1 cellular context compared by ENCODE assay signal in the genomic region with DNA sequence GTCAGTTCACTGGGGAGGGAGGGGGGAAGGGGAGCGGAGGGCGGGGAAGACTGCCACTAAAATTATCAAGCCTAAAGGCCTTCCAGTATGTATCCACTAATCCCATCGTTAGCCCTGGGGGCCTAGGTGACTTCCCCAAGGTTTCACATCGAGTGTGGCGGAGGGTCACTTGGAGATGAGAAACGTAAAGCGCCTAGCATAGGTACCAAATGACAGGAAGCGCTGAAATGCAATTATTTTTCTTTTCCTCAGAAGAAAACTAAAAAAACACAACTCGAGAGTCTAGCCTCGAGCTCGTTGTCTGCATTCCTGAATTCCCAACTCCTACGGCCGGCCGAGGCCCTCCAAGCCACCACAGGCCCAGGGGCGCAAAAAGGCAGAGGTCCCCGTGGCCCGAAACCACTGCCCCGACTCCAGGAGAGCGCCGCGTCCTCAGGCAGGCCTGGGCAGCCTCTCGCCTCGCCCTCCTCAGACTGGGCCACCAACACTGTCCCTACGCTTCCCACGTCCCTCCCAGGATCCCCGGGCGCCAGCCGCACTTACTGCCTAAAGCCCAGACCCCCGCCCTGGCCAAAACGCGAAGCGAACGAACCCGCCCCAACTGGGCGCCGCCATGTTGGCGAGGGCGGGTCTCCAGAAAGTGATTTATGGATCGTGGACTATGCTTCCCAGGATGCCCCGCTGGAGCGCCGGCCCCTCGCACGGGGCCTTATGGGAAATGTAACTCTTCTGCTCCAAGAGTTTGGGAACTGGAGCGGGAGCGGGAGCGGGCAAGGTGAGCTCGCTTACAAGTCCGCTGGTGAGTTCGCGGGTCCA.
TF ChIP-seq lines count a peak whose summit lies in the region.

A gene with protein sequence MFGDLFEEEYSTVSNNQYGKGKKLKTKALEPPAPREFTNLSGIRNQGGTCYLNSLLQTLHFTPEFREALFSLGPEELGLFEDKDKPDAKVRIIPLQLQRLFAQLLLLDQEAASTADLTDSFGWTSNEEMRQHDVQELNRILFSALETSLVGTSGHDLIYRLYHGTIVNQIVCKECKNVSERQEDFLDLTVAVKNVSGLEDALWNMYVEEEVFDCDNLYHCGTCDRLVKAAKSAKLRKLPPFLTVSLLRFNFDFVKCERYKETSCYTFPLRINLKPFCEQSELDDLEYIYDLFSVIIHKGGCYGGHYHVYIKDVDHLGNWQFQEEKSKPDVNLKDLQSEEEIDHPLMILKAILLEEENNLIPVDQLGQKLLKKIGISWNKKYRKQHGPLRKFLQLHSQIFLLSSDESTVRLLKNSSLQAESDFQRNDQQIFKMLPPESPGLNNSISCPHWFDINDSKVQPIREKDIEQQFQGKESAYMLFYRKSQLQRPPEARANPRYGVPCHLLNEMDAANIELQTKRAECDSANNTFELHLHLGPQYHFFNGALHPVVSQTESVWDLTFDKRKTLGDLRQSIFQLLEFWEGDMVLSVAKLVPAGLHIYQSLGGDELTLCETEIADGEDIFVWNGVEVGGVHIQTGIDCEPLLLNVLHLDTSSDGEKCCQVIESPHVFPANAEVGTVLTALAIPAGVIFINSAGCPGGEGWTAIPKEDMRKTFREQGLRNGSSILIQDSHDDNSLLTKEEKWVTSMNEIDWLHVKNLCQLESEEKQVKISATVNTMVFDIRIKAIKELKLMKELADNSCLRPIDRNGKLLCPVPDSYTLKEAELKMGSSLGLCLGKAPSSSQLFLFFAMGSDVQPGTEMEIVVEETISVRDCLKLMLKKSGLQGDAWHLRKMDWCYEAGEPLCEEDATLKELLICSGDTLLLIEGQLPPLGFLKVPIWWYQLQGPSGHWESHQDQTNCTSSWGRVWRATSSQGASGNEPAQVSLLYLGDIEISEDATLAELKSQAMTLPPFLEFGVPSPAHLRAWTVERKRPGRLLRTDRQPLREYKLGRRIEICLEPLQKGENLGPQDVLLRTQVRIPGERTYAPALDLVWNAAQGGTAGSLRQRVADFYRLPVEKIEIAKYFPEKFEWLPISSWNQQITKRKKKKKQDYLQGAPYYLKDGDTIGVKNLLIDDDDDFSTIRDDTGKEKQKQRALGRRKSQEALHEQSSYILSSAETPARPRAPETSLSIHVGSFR (minus strand): TSS at position 642 of the 816 bp plus-strand sequence. CDS start 1,228 bp downstream, outside the sequence.

TF ChIP-seq in K562, 482 proteins besides CTCF, POLR2A, EP300 and RAD21 (continued from another document and continues in another):
- TF ChIP-seq, protein P1, sequence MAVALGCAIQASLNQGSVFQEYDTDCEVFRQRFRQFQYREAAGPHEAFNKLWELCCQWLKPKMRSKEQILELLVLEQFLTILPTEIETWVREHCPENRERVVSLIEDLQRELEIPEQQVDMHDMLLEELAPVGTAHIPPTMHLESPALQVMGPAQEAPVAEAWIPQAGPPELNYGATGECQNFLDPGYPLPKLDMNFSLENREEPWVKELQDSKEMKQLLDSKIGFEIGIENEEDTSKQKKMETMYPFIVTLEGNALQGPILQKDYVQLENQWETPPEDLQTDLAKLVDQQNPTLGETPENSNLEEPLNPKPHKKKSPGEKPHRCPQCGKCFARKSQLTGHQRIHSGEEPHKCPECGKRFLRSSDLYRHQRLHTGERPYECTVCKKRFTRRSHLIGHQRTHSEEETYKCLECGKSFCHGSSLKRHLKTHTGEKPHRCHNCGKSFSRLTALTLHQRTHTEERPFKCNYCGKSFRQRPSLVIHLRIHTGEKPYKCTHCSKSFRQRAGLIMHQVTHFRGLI (CRISPR knock-in tag; IDR thresholded peaks at IDR 0.05), result no peak
- TF ChIP-seq, protein P2, sequence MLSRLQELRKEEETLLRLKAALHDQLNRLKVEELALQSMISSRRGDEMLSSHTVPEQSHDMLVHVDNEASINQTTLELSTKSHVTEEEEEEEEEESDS (CRISPR knock-in tag; IDR thresholded peaks at IDR 0.05), result no peak
- TF ChIP-seq GABPB1 (CRISPR knock-in tag; IDR thresholded peaks at IDR 0.05), result 0 out of 2 replicates have a peak, but pooled peaks have one; percentile 46
- TF ChIP-seq ELF2 (CRISPR knock-in tag; IDR thresholded peaks at IDR 0.05), result no peak
- TF ChIP-seq RBBP5 (IDR thresholded peaks at IDR 0.05; ENCODE audit: borderline replicate concordance, insufficient read depth, low read length, poor library complexity, severe bottlenecking), result peak; percentile 67
- 0 out of 2 replicates have a peak, but pooled peaks have one; percentile 34 for TF ChIP-seq ZNF589 (CRISPR knock-in tag; IDR thresholded peaks at IDR 0.05; ENCODE audit: low read depth)
- TF ChIP-seq PATZ1 (CRISPR knock-in tag; IDR thresholded peaks at IDR 0.05; ENCODE audit: borderline replicate concordance), result no peak
- peak; percentile 13 for TF ChIP-seq FOS (IDR thresholded peaks at IDR 0.05; ENCODE audit: extremely low read depth, insufficient read length)
- TF ChIP-seq ELF4 (CRISPR knock-in tag; IDR thresholded peaks at IDR 0.05), result no peak
- TF ChIP-seq CTBP1 (IDR thresholded peaks at IDR 0.05; ENCODE audit: borderline replicate concordance), result peak; percentile 59; the same call in 1 of the 2 replicates
- no peak for TF ChIP-seq ZNF316 (IDR thresholded peaks at IDR 0.05)
- peak; percentile 99 for TF ChIP-seq ZFX (CRISPR knock-in tag; IDR thresholded peaks at IDR 0.05)
- 0 out of 2 replicates have a peak, but pooled peaks have one; percentile 28 for TF ChIP-seq ATF7 (IDR thresholded peaks at IDR 0.05)
- peak; percentile 70 for TF ChIP-seq NFRKB (IDR thresholded peaks at IDR 0.05; ENCODE audit: low read depth)
- TF ChIP-seq EGR1 (conservative IDR thresholded peaks at IDR 0.05), result peak; percentile 52; the same call in 1 of the 2 replicates
- TF ChIP-seq ZNF134 (CRISPR knock-in tag; conservative IDR thresholded peaks at IDR 0.05), result no peak
- peak; percentile 62; the same call in 1 of the 2 replicates for TF ChIP-seq MBD2 (IDR thresholded peaks at IDR 0.05; ENCODE audit: borderline replicate concordance, low read depth)
- TF ChIP-seq ZBTB1 (CRISPR knock-in tag; IDR thresholded peaks at IDR 0.05; ENCODE audit: borderline replicate concordance, low read depth), result peak; percentile 19; the same call in 1 of the 2 replicates
- TF ChIP-seq SREBF2 (CRISPR knock-in tag; IDR thresholded peaks at IDR 0.05), result no peak
- no peak for TF ChIP-seq ATF3 (IDR thresholded peaks at IDR 0.05)
- no peak for TF ChIP-seq ATF3 (CRISPR knock-in tag; conservative IDR thresholded peaks at IDR 0.05)
- no peak for TF ChIP-seq ZNF764 (CRISPR knock-in tag; IDR thresholded peaks at IDR 0.05; ENCODE audit: low read depth)
- TF ChIP-seq, protein P3, sequence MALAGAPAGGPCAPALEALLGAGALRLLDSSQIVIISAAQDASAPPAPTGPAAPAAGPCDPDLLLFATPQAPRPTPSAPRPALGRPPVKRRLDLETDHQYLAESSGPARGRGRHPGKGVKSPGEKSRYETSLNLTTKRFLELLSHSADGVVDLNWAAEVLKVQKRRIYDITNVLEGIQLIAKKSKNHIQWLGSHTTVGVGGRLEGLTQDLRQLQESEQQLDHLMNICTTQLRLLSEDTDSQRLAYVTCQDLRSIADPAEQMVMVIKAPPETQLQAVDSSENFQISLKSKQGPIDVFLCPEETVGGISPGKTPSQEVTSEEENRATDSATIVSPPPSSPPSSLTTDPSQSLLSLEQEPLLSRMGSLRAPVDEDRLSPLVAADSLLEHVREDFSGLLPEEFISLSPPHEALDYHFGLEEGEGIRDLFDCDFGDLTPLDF (CRISPR knock-in tag; IDR thresholded peaks at IDR 0.05), result 0 out of 2 replicates have a peak, but pooled peaks have one; percentile 34
- TF ChIP-seq, protein P4, sequence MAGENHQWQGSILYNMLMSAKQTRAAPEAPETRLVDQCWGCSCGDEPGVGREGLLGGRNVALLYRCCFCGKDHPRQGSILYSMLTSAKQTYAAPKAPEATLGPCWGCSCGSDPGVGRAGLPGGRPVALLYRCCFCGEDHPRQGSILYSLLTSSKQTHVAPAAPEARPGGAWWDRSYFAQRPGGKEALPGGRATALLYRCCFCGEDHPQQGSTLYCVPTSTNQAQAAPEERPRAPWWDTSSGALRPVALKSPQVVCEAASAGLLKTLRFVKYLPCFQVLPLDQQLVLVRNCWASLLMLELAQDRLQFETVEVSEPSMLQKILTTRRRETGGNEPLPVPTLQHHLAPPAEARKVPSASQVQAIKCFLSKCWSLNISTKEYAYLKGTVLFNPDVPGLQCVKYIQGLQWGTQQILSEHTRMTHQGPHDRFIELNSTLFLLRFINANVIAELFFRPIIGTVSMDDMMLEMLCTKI (IDR thresholded peaks at IDR 0.05; ENCODE audit: partially characterized antibody), result no peak
- TF ChIP-seq FOXK2 (conservative IDR thresholded peaks at IDR 0.05 in 1 of 2, IDR thresholded peaks at IDR 0.05 in 1 of 2; ENCODE audit: low read depth in 2 of 2), result no peak
- TF ChIP-seq MTA2 (IDR thresholded peaks at IDR 0.05; ENCODE audit: low read depth), result no peak
- peak; percentile 53; the same call in 1 of the 2 replicates for TF ChIP-seq PML (IDR thresholded peaks at IDR 0.05; ENCODE audit: low read length)
- no peak for TF ChIP-seq NCOA1 (IDR thresholded peaks at IDR 0.05; ENCODE audit: low read depth)
- TF ChIP-seq POLR2G (IDR thresholded peaks at IDR 0.05; ENCODE audit: low read depth, low read length), result peak; percentile 96
- TF ChIP-seq BHLHE40 (IDR thresholded peaks at IDR 0.05; ENCODE audit: low read length), result no peak
- peak; percentile 81 to 97 (median 95) for TF ChIP-seq YY1 (IDR thresholded peaks at IDR 0.05; ENCODE audit: borderline replicate concordance in 1 of 3, control insufficient read depth in 1 of 3, extremely low read depth in 1 of 3, insufficient read depth in 3 of 3, insufficient read length in 1 of 3, insufficient replicate concordance in 2 of 3, low read depth in 1 of 3, low read length in 2 of 3)
- peak; percentile 49 for TF ChIP-seq FIP1L1 (IDR thresholded peaks at IDR 0.05; ENCODE audit: low read depth, low read length, poor library complexity, severe bottlenecking)
- TF ChIP-seq NFIX (CRISPR knock-in tag; IDR thresholded peaks at IDR 0.05; ENCODE audit: low read depth), result no peak
- peak in 1 of 2 experiments; percentile 70; a peak in 2 of 4 replicates for TF ChIP-seq HDAC1 (IDR thresholded peaks at IDR 0.05)
- no peak for TF ChIP-seq NFYB (IDR thresholded peaks at IDR 0.05; ENCODE audit: extremely low read depth, insufficient read length)
- no peak for TF ChIP-seq TARDBP (IDR thresholded peaks at IDR 0.05)
- no peak for TF ChIP-seq HEY1 (CRISPR knock-in tag; IDR thresholded peaks at IDR 0.05; ENCODE audit: borderline replicate concordance)
- TF ChIP-seq TAF1 (IDR thresholded peaks at IDR 0.05; ENCODE audit: control insufficient read depth, extremely low read depth, insufficient read depth, low read length, severe bottlenecking), result peak; percentile 89
- no peak for TF ChIP-seq SMAD3 (CRISPR knock-in tag; conservative IDR thresholded peaks at IDR 0.05)
- no peak for TF ChIP-seq KAT8 (IDR thresholded peaks at IDR 0.05; ENCODE audit: low read depth)
- TF ChIP-seq, protein P5, sequence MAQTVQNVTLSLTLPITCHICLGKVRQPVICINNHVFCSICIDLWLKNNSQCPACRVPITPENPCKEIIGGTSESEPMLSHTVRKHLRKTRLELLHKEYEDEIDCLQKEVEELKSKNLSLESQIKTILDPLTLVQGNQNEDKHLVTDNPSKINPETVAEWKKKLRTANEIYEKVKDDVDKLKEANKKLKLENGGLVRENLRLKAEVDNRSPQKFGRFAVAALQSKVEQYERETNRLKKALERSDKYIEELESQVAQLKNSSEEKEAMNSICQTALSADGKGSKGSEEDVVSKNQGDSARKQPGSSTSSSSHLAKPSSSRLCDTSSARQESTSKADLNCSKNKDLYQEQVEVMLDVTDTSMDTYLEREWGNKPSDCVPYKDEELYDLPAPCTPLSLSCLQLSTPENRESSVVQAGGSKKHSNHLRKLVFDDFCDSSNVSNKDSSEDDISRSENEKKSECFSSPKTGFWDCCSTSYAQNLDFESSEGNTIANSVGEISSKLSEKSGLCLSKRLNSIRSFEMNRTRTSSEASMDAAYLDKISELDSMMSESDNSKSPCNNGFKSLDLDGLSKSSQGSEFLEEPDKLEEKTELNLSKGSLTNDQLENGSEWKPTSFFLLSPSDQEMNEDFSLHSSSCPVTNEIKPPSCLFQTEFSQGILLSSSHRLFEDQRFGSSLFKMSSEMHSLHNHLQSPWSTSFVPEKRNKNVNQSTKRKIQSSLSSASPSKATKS (CRISPR knock-in tag; IDR thresholded peaks at IDR 0.05), result no peak
- no peak for TF ChIP-seq KLF16 (IDR thresholded peaks at IDR 0.05)
- TF ChIP-seq ILK (tag; IDR thresholded peaks at IDR 0.05; ENCODE audit: borderline replicate concordance, low read depth), result no peak
- TF ChIP-seq HOMEZ (CRISPR knock-in tag; IDR thresholded peaks at IDR 0.05), result no peak
- TF ChIP-seq HDAC2 (IDR thresholded peaks at IDR 0.05), result peak; percentile 40; the same call in 1 of the 2 replicates
